10 cellular contexts compared by ENCODE assay signal in genomic region chr19:2123682-2124387, GRCh38. TPM values are rescaled to one million over a fixed set of nuclear protein-coding genes. Genes with fewer than 3 reads are reported as not detected.
DNase-seq lines count a peak whose midpoint lies in the region; ATAC-seq lines count a peak whose summit lies in the region.
"Had no signal": no experiment of that assay in that cellular context is flagged by ENCODE, and none has a peak within 500 bp of the region (broad histone marks: within the 10 kb centered on the region; RNA-seq: fewer than 3 reads in every experiment).

No MANE protein-coding gene starts in this region.

- no peak overlapping the region for H3K27ac ChIP-seq in mesenchymal stem cell (ENCODE audit: low read length, poor library complexity, severe bottlenecking)

- no peak overlapping the region for H2BK15ac ChIP-seq in mesenchymal stem cell (ENCODE audit: low read depth, poor library complexity, severe bottlenecking)

- DNase-seq in HK-2 (ENCODE audit: unreplicated experiment) (peak; percentile 32), mesenchymal stem cell (peak; percentile 11), NCI-H1417 treated with DMSO at 0.1 percent for 48 hours (lab: John Stamatoyannopoulos, UW) (no peak), NCI-H146 (lab: John Stamatoyannopoulos, UW) (no peak)
- DNase-seq in activated CD8-positive, alpha-beta T cell treated with anti-CD3 and anti-CD28 coated beads, Interleukin-2, amount 10 ng/mL, durations not matched to agents 7 days and 5 days, result peak; percentile 44
- DNase-seq: activated naive CD8-positive, alpha-beta T cell treated with anti-CD3 and anti-CD28 coated beads, Interleukin-2, amount 50 U/mL, for 24 hours; effector CD8-positive, alpha-beta T cell; head of caudate nucleus; NCI-H69 had no signal

- POLR2A ChIA-PET in activated CD8-positive, alpha-beta T cell treated with anti-CD3 and anti-CD28 coated beads, Interleukin-2, amount 10 ng/mL, durations not matched to agents 7 days and 5 days (lab: Charles Lee), result no interaction called here

- no peak overlapping the region for H3K27ac Mint-ChIP-seq in activated CD8-positive, alpha-beta T cell treated with anti-CD3 and anti-CD28 coated beads, Interleukin-2, amount 10 ng/mL, durations not matched to agents 7 days and 5 days
- H3K27ac Mint-ChIP-seq: activated naive CD8-positive, alpha-beta T cell treated with anti-CD3 and anti-CD28 coated beads, Interleukin-2, amount 50 U/mL, for 24 hours had no signal

- no peak overlapping the region for H3K4me2 ChIP-seq in mesenchymal stem cell (ENCODE audit: low read length, poor library complexity, severe bottlenecking)

- no peak overlapping the region for H3K14ac ChIP-seq in mesenchymal stem cell (ENCODE audit: low read length in 2 of 2)

- no peak overlapping the region for H4K8ac ChIP-seq in mesenchymal stem cell (ENCODE audit: low read length)

- H3K4me1 ChIP-seq in mesenchymal stem cell (ENCODE audit: control insufficient read depth, insufficient read depth, low read depth, low read length), result peaks cover 10% of the 10 kb centered on the region

- peaks cover 40% of the 10 kb centered on the region for H3K79me1 ChIP-seq in mesenchymal stem cell (replicated peaks; ENCODE audit: low read length, poor library complexity, severe bottlenecking)

- H3K27me3 ChIP-seq in mesenchymal stem cell (ENCODE audit: control insufficient read depth in 1 of 2, insufficient read depth in 1 of 2, low read length in 2 of 2), result no peaks in the 10 kb centered on the region

- no peak overlapping the region for H2AFZ ChIP-seq in mesenchymal stem cell (ENCODE audit: low read depth, low read length)

- no peak overlapping the region for H3K4ac ChIP-seq in mesenchymal stem cell (ENCODE audit: low read depth in 1 of 2, low read length in 2 of 2)

- H3K9me3 Mint-ChIP-seq in activated CD8-positive, alpha-beta T cell treated with anti-CD3 and anti-CD28 coated beads, Interleukin-2, amount 10 ng/mL, durations not matched to agents 7 days and 5 days (ENCODE audit: insufficient read depth), result no peaks in the 10 kb centered on the region
- H3K9me3 Mint-ChIP-seq: activated naive CD8-positive, alpha-beta T cell treated with anti-CD3 and anti-CD28 coated beads, Interleukin-2, amount 50 U/mL, for 24 hours had no signal

- ATAC-seq in activated CD8-positive, alpha-beta T cell treated with anti-CD3 and anti-CD28 coated beads, Interleukin-2, amount 10 ng/mL, durations not matched to agents 7 days and 5 days, result no peak
- no peak for ATAC-seq in HG03457 (IDR thresholded peaks at IDR 0.05; ENCODE audit: unreplicated experiment)
- ATAC-seq: activated naive CD8-positive, alpha-beta T cell treated with anti-CD3 and anti-CD28 coated beads, Interleukin-2, amount 50 U/mL, for 24 hours had no signal

- no peak overlapping the region for H3K9ac ChIP-seq in mesenchymal stem cell (ENCODE audit: low read length)

- H3K4me3 Mint-ChIP-seq in activated CD8-positive, alpha-beta T cell treated with anti-CD3 and anti-CD28 coated beads, Interleukin-2, amount 10 ng/mL, durations not matched to agents 7 days and 5 days, result no peak overlapping the region
- H3K4me3 Mint-ChIP-seq: activated naive CD8-positive, alpha-beta T cell treated with anti-CD3 and anti-CD28 coated beads, Interleukin-2, amount 50 U/mL, for 24 hours had no signal

- no peak overlapping the region for H2AK5ac ChIP-seq in mesenchymal stem cell (ENCODE audit: low read length, severe bottlenecking)

- H3K36me3 Mint-ChIP-seq in activated CD8-positive, alpha-beta T cell treated with anti-CD3 and anti-CD28 coated beads, Interleukin-2, amount 10 ng/mL, durations not matched to agents 7 days and 5 days (ENCODE audit: low read depth), result peaks cover 31% of the 10 kb centered on the region

- no peak overlapping the region for H3K23ac ChIP-seq in mesenchymal stem cell (ENCODE audit: low read length in 2 of 2)

- CTCF ChIA-PET in activated CD8-positive, alpha-beta T cell treated with anti-CD3 and anti-CD28 coated beads, Interleukin-2, amount 10 ng/mL, durations not matched to agents 7 days and 5 days (lab: Charles Lee), result no interaction called here

- no peak overlapping the region for H2BK12ac ChIP-seq in mesenchymal stem cell (ENCODE audit: low read length in 2 of 2)

- peaks cover under 1% of the 10 kb centered on the region for H3K4me1 Mint-ChIP-seq in activated CD8-positive, alpha-beta T cell treated with anti-CD3 and anti-CD28 coated beads, Interleukin-2, amount 10 ng/mL, durations not matched to agents 7 days and 5 days (ENCODE audit: low read depth)
- H3K4me1 Mint-ChIP-seq: activated naive CD8-positive, alpha-beta T cell treated with anti-CD3 and anti-CD28 coated beads, Interleukin-2, amount 50 U/mL, for 24 hours had no signal

- no peaks in the 10 kb centered on the region for H3K9me3 ChIP-seq in mesenchymal stem cell (ENCODE audit: control insufficient read depth, low read length)

- H3K36me3 ChIP-seq in mesenchymal stem cell (ENCODE audit: control insufficient read depth in 1 of 2, insufficient read depth in 2 of 2, low read depth in 1 of 2, low read length in 2 of 2), result peaks cover 82 to 87% of the 10 kb centered on the region in 2 experiments

- WGBS in mesenchymal stem cell, result 96% methylated on average over 25 of the region's 25 CpGs

- no peaks in the 10 kb centered on the region for H3K27me3 Mint-ChIP-seq in activated CD8-positive, alpha-beta T cell treated with anti-CD3 and anti-CD28 coated beads, Interleukin-2, amount 10 ng/mL, durations not matched to agents 7 days and 5 days (ENCODE audit: low read depth)
- H3K27me3 Mint-ChIP-seq: activated naive CD8-positive, alpha-beta T cell treated with anti-CD3 and anti-CD28 coated beads, Interleukin-2, amount 50 U/mL, for 24 hours had no signal

- no peak overlapping the region for H2BK5ac ChIP-seq in mesenchymal stem cell (ENCODE audit: low read depth, low read length, poor library complexity, severe bottlenecking)

- H3K18ac ChIP-seq in mesenchymal stem cell (ENCODE audit: low read depth in 1 of 2, low read length in 2 of 2), result no peak overlapping the region

- no peak overlapping the region for H2BK120ac ChIP-seq in mesenchymal stem cell (ENCODE audit: low read depth, low read length)

- H3K4me3 ChIP-seq in mesenchymal stem cell (ENCODE audit: insufficient read depth in 1 of 2, low read depth in 1 of 2, low read length in 2 of 2), result no peak overlapping the region

- H4K91ac ChIP-seq in mesenchymal stem cell (ENCODE audit: low read length), result no peak overlapping the region

RNA-seq across cellular contexts. Expression of gene IZUMO4, which starts 27.1 kb away (rescaled TPM):
- total RNA-seq in activated CD8-positive, alpha-beta T cell treated with anti-CD3 and anti-CD28 coated beads, Interleukin-2, amount 10 ng/mL, durations not matched to agents 7 days and 5 days, result 1 to 10 TPM; 8.7 to 9.5 TPM
- polyA plus RNA-seq in mesenchymal stem cell (2013, experiment 1 of 2), result 2.2 TPM
- 2.1 TPM for polyA plus RNA-seq in mesenchymal stem cell (2013, experiment 2 of 2)

RNA-seq across cellular contexts. Expression of gene AP3D1, which starts 27.5 kb away (rescaled TPM):
- total RNA-seq in activated CD8-positive, alpha-beta T cell treated with anti-CD3 and anti-CD28 coated beads, Interleukin-2, amount 10 ng/mL, durations not matched to agents 7 days and 5 days, result 100 to 1,000 TPM in 1 of 2 experiments, 10 to 100 TPM in 1; 91.5 to 100 TPM
- 99.9 TPM for polyA plus RNA-seq in mesenchymal stem cell (2013, experiment 1 of 2)
- 96.6 TPM for polyA plus RNA-seq in mesenchymal stem cell (2013, experiment 2 of 2)

RNA-seq across cellular contexts. Expression of gene MOB3A, which starts 27.7 kb away (rescaled TPM):
- 100 to 1,000 TPM; 235 to 240 TPM for total RNA-seq in activated CD8-positive, alpha-beta T cell treated with anti-CD3 and anti-CD28 coated beads, Interleukin-2, amount 10 ng/mL, durations not matched to agents 7 days and 5 days
- 48.9 TPM for polyA plus RNA-seq in mesenchymal stem cell (2013, experiment 1 of 2)
- polyA plus RNA-seq in mesenchymal stem cell (2013, experiment 2 of 2), result 47.9 TPM

RNA-seq across cellular contexts. Expression of gene DOT1L, which starts 39.9 kb away (rescaled TPM):
- 10 to 100 TPM; 70.6 to 74.3 TPM for total RNA-seq in activated CD8-positive, alpha-beta T cell treated with anti-CD3 and anti-CD28 coated beads, Interleukin-2, amount 10 ng/mL, durations not matched to agents 7 days and 5 days
- 8.7 TPM for polyA plus RNA-seq in mesenchymal stem cell (2013, experiment 1 of 2)
- 8.0 TPM for polyA plus RNA-seq in mesenchymal stem cell (2013, experiment 2 of 2)

Comparison
In these comparisons a context has a peak if more than half of its experiments do, and no peak if none do; other contexts are left out.
1. DNase-seq: peak in HK-2 (single experiment), activated CD8-positive, alpha-beta T cell treated with anti-CD3 and anti-CD28 coated beads, Interleukin-2, amount 10 ng/mL, durations not matched to agents 7 days and 5 days (single experiment) and mesenchymal stem cell (single experiment); none in NCI-H1417 treated with DMSO at 0.1 percent for 48 hours (single experiment) and NCI-H146 (single experiment).